Comparison of ENCODE assay signal across 1 cellular context in genomic region chr1:206698990-206699586, GRCh38.
TF ChIP-seq lines count a peak whose summit lies in the region.

No MANE protein-coding gene starts in this region.

TF ChIP-seq in HepG2, 621 proteins besides CTCF, POLR2A, EP300 and RAD21 (continued from another document):
- TF ChIP-seq ZEB1 (IDR thresholded peaks at IDR 0.05; ENCODE audit: insufficient replicate concordance, low read depth): no peak
